ENCODE assay signal across 9 cellular contexts in the genomic region with DNA sequence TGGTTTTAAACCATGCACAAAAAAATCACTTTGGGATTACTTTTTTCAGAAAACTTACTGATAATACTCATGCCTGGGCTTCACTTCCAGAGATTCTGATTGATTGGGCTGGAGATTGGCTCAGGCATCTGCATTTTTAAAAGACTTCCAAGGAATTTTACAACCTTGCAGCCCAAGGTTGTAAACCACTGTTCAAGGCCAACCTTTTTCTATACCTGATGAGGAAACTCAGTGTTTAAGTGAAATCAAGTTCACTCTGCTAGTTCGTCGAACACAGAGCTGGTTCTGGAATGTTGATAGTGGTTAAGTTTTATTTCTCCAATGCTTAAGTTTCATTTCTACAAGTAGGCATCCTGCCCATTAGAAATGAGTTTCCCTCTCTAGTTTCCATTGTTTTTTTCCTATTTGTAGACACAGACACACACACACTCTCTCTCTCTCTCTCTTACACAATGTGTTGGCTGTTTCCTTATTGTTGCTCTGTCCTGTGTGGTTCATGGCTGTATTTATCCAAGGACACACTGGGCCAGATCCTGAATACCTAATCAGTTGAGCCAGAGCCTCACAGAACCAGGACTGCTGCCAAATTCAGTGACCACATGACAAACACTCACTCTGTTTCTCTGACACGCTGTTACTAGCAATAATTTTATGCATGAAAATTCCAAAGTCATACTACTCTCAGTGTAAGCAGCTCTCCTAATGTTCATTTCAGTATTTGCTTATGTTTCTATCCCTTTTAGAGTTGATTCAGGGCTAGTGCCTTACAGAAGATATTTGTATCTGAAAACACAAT. TPM values are rescaled to one million over a fixed set of nuclear protein-coding genes. Genes with fewer than 3 reads are reported as not detected.
DNase-seq lines count a peak whose midpoint lies in the region; FAIRE-seq and TF ChIP-seq lines count a peak whose summit lies in the region.
"Had no signal": no experiment of that assay in that cellular context is flagged by ENCODE, and none has a peak within 500 bp of the region (broad histone marks: within the 10 kb centered on the region; RNA-seq: fewer than 3 reads in every experiment).

No MANE protein-coding gene starts in this region.

- no peak overlapping the region for H2AK5ac ChIP-seq in H9 (ENCODE audit: insufficient read length, low read length)

- H3K4me1 Mint-ChIP-seq in H9, result peaks cover 15% of the 10 kb centered on the region in 2 experiments

- no peaks in the 10 kb centered on the region; the same call in 1 of the 2 replicates for H3K27me3 Mint-ChIP-seq in H9 (ENCODE audit: low read depth)

- H4K20me1 ChIP-seq in hepatocyte (ENCODE audit: insufficient read depth, poor library complexity, severe bottlenecking), result no peaks in the 10 kb centered on the region
- H4K20me1 ChIP-seq in H9 (ENCODE audit: control insufficient read depth, insufficient read depth, insufficient read length), result no peaks in the 10 kb centered on the region

- H3K9ac ChIP-seq in H9 (ENCODE audit: extremely low read depth, insufficient read length, low read length), result no peak overlapping the region

- WGBS in hepatocyte (ENCODE audit: low lambda C conversion rate, missing lambda C conversion rate), result 39% methylated on average over 3 of the region's 3 CpGs
- whole genome bisulfite sequencing in stomach, 5 donors, result 4 to 11% (median 9%) methylated on average over 3 of the region's 3 CpGs
- WGBS in H9 (ENCODE audit: extremely low coverage, insufficient read length, low lambda C conversion rate), result no CpG with 5 or more reads among the region's 3 CpGs

- no peak overlapping the region for H2BK20ac ChIP-seq in H9 (ENCODE audit: low read depth, low read length, poor library complexity, severe bottlenecking)

- TF ChIP-seq POLR2A in stomach (IDR thresholded peaks at IDR 0.05) (no peak), GM12891 (IDR thresholded peaks at IDR 0.05; ENCODE audit: low read depth, low read length) (no peak)

- no peak for TF ChIP-seq EP300 in stomach (IDR thresholded peaks at IDR 0.05)

- H3K79me1 ChIP-seq in H9 (ENCODE audit: insufficient read depth, low read depth, low read length, poor library complexity, severe bottlenecking), result no peaks in the 10 kb centered on the region

- no peak overlapping the region for H3T11ph ChIP-seq in H9 (ENCODE audit: low read length)

- no peak for TF ChIP-seq CTCF in HEK293 (tag by site-specific recombination; IDR thresholded peaks at IDR 0.05)
- no peak for TF ChIP-seq CTCF in astrocyte of the spinal cord (IDR thresholded peaks at IDR 0.05; ENCODE audit: low read depth, low read length)
- TF ChIP-seq CTCF in hepatocyte (IDR thresholded peaks at IDR 0.05; ENCODE audit: poor library complexity), result no peak
- TF ChIP-seq CTCF in stomach (IDR thresholded peaks at IDR 0.05), result no peak
- TF ChIP-seq CTCF in H9 (conservative IDR thresholded peaks at IDR 0.05), result no peak
- no peak for TF ChIP-seq CTCF in GM20000 (IDR thresholded peaks at IDR 0.05; ENCODE audit: extremely low read depth, missing control alignments)

- no peaks in the 10 kb centered on the region for H3K9me2 ChIP-seq in hepatocyte (replicated peaks; ENCODE audit: insufficient read depth)

- H4K91ac ChIP-seq in H9 (ENCODE audit: insufficient read length, low read depth, low read length), result no peak overlapping the region

- H3K4me3 ChIP-seq in HEK293 (ENCODE audit: low read depth, low read length), result no peak overlapping the region
- H3K4me3 ChIP-seq in astrocyte of the spinal cord (ENCODE audit: low read depth, low read length), result no peak overlapping the region
- no peak overlapping the region for H3K4me3 ChIP-seq in hepatocyte
- H3K4me3 ChIP-seq in stomach, result no peak overlapping the region

- H3K27me3 ChIP-seq in hepatocyte (no peaks in the 10 kb centered on the region), stomach (no peaks in the 10 kb centered on the region), H9 (ENCODE audit: insufficient read depth, low read length) (no peaks in the 10 kb centered on the region)

- CTCF ChIA-PET in HEK293 (lab: Yijun Ruan, JAX), result interaction anchor here (0.6 to 1.0 kb wide), 3 partner anchors 12 to 191 kb away, joined by 3 read pairs; no protein-coding TSS in a partner anchor

- no peak overlapping the region for H2BK120ac ChIP-seq in H9 (ENCODE audit: low read depth, low read length, poor library complexity, severe bottlenecking)

- no peak overlapping the region for H3K4me3 Mint-ChIP-seq in H9

- in situ Hi-C loops in astrocyte of the spinal cord (cut with HindIII; ENCODE audit: low sequenced_read_pairs), result no loop called here

- no peaks in the 10 kb centered on the region for H3K9me3 Mint-ChIP-seq in H9

- H2BK15ac ChIP-seq in H9 (ENCODE audit: low read depth, low read length), result no peak overlapping the region

- no peak overlapping the region for H4K8ac ChIP-seq in H9 (replicated peaks; ENCODE audit: insufficient read length, low read depth, low read length)

- H3K56ac ChIP-seq in H9 (ENCODE audit: insufficient read length, low read depth, low read length), result no peak overlapping the region

- H3K23ac ChIP-seq in H9 (ENCODE audit: insufficient read length, low read depth, low read length), result no peak overlapping the region

- no peak overlapping the region for H2BK12ac ChIP-seq in H9 (ENCODE audit: insufficient read length, low read depth, low read length)

- H3K79me2 ChIP-seq in hepatocyte (no peaks in the 10 kb centered on the region), H9 (ENCODE audit: insufficient read depth, low read length) (no peaks in the 10 kb centered on the region; the same call in 1 of the 2 replicates)

- no peak overlapping the region for H3K14ac ChIP-seq in H9 (ENCODE audit: insufficient read depth, low read length)

- no peak for FAIRE-seq in GM12891 (lab: Jason Lieb, UNC)

- no peak overlapping the region for H3K18ac ChIP-seq in H9 (ENCODE audit: insufficient read length, low read depth, low read length)

- H3K23me2 ChIP-seq in H9 (ENCODE audit: insufficient read length, low read depth, low read length, poor library complexity, severe bottlenecking), result no peaks in the 10 kb centered on the region

- no peak overlapping the region for H4K5ac ChIP-seq in H9 (ENCODE audit: insufficient read length, low read depth, low read length)

- H3K4me2 ChIP-seq in hepatocyte (peak overlapping the region; percentile 21), H9 (ENCODE audit: insufficient read depth, insufficient read length, low read length) (no peak overlapping the region)

- no peak overlapping the region for H3K27ac ChIP-seq in HEK293 (ENCODE audit: extremely low read depth, low read depth, low read length)
- peak overlapping the region; percentile 85 for H3K27ac ChIP-seq in hepatocyte
- H3K27ac ChIP-seq in stomach, result peak overlapping the region; percentile 10 to 91 (median 81)
- H3K27ac ChIP-seq in H9 (ENCODE audit: insufficient read length, low read depth, low read length), result no peak overlapping the region
- H3K27ac ChIP-seq: HL-60 had no signal

- intact Hi-C loops in stomach (cut with DNase I; ENCODE audit: low total_unique reads), result no loop called here

- peak; percentile 91 for DNase-seq in astrocyte of the spinal cord (ENCODE audit: low read depth, low spot score)
- peak; percentile 69 for DNase-seq in hepatocyte (ENCODE audit: low spot score)
- DNase-seq in stomach, result peak; percentile 91
- no peak for DNase-seq in 8988T
- DNase-seq in H9, result no peak
- DNase-seq in GM12891 (ENCODE audit: insufficient read length, low spot score), result no peak
- no peak for DNase-seq in GM20000 (ENCODE audit: low spot score)

- H3K36me3 ChIP-seq in HEK293 (ENCODE audit: control insufficient read depth in 2 of 2, insufficient read depth in 1 of 2, low read length in 2 of 2) (no peaks in the 10 kb centered on the region), hepatocyte (replicated peaks; ENCODE audit: insufficient read depth, low read depth) (no peaks in the 10 kb centered on the region), stomach (no peaks in the 10 kb centered on the region)

- no peak overlapping the region for H2AFZ ChIP-seq in hepatocyte
- H2AFZ ChIP-seq in H9 (ENCODE audit: low read length), result no peak overlapping the region

- POLR2A ChIA-PET in HEK293 (lab: Yijun Ruan, JAX), result no interaction called here

- H3K4ac ChIP-seq in H9 (ENCODE audit: low read depth, low read length), result no peak overlapping the region

- no peak overlapping the region for H2BK5ac ChIP-seq in H9 (ENCODE audit: insufficient read length, low read length)

- H3K4me1 ChIP-seq in HEK293 (ENCODE audit: control insufficient read depth, insufficient read depth, low read length) (peaks cover 3% of the 10 kb centered on the region; the same call in 1 of the 2 replicates), hepatocyte (ENCODE audit: insufficient read depth) (peaks cover 23% of the 10 kb centered on the region), stomach (peaks cover 22 to 29% (median 26%) of the 10 kb centered on the region in 4 donors), H9 (ENCODE audit: insufficient read depth, low read length) (no peaks in the 10 kb centered on the region; the same call in 1 of the 2 replicates)

- no peaks in the 10 kb centered on the region for H3K9me3 ChIP-seq in HEK293 (ENCODE audit: control insufficient read depth, insufficient read depth, low read depth, low read length)
- no peaks in the 10 kb centered on the region for H3K9me3 ChIP-seq in hepatocyte (ENCODE audit: low read depth)
- no peaks in the 10 kb centered on the region for H3K9me3 ChIP-seq in stomach
- H3K9me3 ChIP-seq in H9 (ENCODE audit: control insufficient read depth, low read depth, low read length), result no peaks in the 10 kb centered on the region

- H3K27ac Mint-ChIP-seq in H9, result no peak overlapping the region; a peak in 1 of 7 replicates

- no peaks in the 10 kb centered on the region for H3K36me3 Mint-ChIP-seq in H9 (ENCODE audit: insufficient read depth in 1 of 3, low read depth in 3 of 3)

RNA-seq across cellular contexts. Expression of a gene that starts 3.7 kb away (rescaled TPM):
- total RNA-seq in hepatocyte (not detected in 2 replicates), stomach (under 1 TPM in 1 of 5 donors, not detected in 4; 0.92 TPM), H9 (2021) (not detected in 2 replicates)
- polyA plus RNA-seq in hepatocyte (not detected in 2 replicates), stomach (not detected)
- not detected for polyA plus RNA-seq in GM12891 (2012; ENCODE audit: low read depth, missing spikeins)

RNA-seq across cellular contexts. Expression of a gene that starts 18.3 kb away (rescaled TPM):
- total RNA-seq in hepatocyte (14.7 and 15.1 TPM in 2 replicates), stomach (10 to 100 TPM in 1 of 5 donors, 1 to 10 TPM in 3, under 1 TPM in 1; 0.29 to 12.1 (median 2.3) TPM), H9 (2021) (1.2 and 1.9 TPM in 2 replicates)
- polyA plus RNA-seq in hepatocyte (5.6 and 8.2 TPM in 2 replicates), stomach (1 to 10 TPM; 3.5 to 6.4 (median 5.0) TPM)
- polyA plus RNA-seq in GM12891 (2012; ENCODE audit: low read depth, missing spikeins), result 15.8 TPM

RNA-seq across cellular contexts. Expression of a gene that starts 40.3 kb away (rescaled TPM):
- total RNA-seq in hepatocyte, result 17.1 and 17.5 TPM in 2 replicates
- polyA plus RNA-seq in hepatocyte, result 6.5 and 7.3 TPM in 2 replicates
- 10 to 100 TPM in 3 of 5 donors, 1 to 10 TPM in 1, under 1 TPM in 1; 0.58 to 22.6 (median 11.7) TPM for total RNA-seq in stomach
- polyA plus RNA-seq in stomach, result 1 to 10 TPM; 5.1 to 8.9 (median 7.0) TPM
- total RNA-seq in H9 (2021), result 2.1 and 2.3 TPM in 2 replicates
- polyA plus RNA-seq in GM12891 (2012; ENCODE audit: low read depth, missing spikeins), result 4.2 TPM

RNA-seq across cellular contexts. Expression of a gene that starts 46.3 kb away (rescaled TPM):
- 10.5 and 10.8 TPM in 2 replicates for total RNA-seq in hepatocyte
- polyA plus RNA-seq in hepatocyte, result 6.9 and 8.6 TPM in 2 replicates
- 10 to 100 TPM in 1 of 5 donors, 1 to 10 TPM in 4; 1.3 to 11.4 (median 2.6) TPM for total RNA-seq in stomach
- 10 to 100 TPM in 1 of 3 donors, 1 to 10 TPM in 2; 6.3 to 11.3 (median 7.9) TPM for polyA plus RNA-seq in stomach
- total RNA-seq in H9 (2021), result 0.55 and 0.64 TPM in 2 replicates
- 42.4 TPM for polyA plus RNA-seq in GM12891 (2012; ENCODE audit: low read depth, missing spikeins)

Comparison
In these comparisons a context has a peak if more than half of its experiments do, and no peak if none do; other contexts are left out.
1. H3K27ac ChIP-seq: peak in hepatocyte (single experiment) and stomach (5 of 5); none in HEK293 (single experiment) and H9 (single experiment).
2. DNase-seq: peak in astrocyte of the spinal cord (single experiment), hepatocyte (single experiment) and stomach (single experiment); none in 8988T (single experiment), H9 (single experiment), GM12891 (single experiment) and GM20000 (single experiment).